ENCODE assay signal across 1 cellular context in the genomic region with DNA sequence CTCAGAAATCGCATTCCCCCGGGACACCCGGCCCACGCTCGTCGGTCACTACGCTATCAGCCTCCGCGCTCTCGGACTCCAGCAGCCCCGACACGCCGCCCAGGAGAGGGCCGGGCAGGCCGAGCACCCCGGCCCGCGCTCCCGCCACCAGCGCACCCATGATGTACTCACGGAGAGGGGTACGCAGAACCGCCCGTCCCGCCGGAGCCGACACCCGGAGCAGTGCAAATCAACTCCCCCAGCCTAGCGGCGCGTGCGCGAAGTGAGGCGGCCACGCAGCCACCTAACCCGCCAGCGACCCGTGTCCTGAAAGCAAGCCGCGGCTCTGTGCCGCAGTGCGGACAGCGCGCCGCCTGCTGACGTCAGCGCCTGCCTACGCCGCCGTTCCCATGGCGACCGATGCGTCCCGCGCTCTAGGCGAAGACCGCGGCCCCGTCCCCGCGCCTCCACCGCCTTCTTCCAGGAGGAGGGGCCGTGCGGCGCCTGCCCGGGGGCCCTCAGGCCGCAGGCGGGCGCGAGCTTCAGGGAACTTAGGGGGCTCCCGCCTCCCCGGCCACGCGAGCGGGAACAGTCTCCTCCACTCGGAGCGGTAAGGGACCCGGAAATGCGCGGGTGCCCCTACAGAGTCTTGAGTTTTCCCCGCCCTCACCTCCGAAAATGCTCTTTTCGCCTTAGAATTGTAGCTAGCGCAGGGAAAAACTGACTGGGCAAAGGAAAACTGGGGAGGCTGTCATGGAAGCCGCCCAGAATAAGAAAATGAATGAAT.
A peak's percentile ranks its signal among the peaks of the same experiment; 100 is the strongest.
TF ChIP-seq lines count a peak whose summit lies in the region.

A gene (minus strand): TSS at position 329 of the 766 bp plus-strand sequence. CDS start 5,503 bp downstream, outside the sequence.

TF ChIP-seq in HepG2, 621 proteins besides CTCF, POLR2A, EP300 and RAD21 (continued from another document and continues in another):
- TF ChIP-seq, protein P1, sequence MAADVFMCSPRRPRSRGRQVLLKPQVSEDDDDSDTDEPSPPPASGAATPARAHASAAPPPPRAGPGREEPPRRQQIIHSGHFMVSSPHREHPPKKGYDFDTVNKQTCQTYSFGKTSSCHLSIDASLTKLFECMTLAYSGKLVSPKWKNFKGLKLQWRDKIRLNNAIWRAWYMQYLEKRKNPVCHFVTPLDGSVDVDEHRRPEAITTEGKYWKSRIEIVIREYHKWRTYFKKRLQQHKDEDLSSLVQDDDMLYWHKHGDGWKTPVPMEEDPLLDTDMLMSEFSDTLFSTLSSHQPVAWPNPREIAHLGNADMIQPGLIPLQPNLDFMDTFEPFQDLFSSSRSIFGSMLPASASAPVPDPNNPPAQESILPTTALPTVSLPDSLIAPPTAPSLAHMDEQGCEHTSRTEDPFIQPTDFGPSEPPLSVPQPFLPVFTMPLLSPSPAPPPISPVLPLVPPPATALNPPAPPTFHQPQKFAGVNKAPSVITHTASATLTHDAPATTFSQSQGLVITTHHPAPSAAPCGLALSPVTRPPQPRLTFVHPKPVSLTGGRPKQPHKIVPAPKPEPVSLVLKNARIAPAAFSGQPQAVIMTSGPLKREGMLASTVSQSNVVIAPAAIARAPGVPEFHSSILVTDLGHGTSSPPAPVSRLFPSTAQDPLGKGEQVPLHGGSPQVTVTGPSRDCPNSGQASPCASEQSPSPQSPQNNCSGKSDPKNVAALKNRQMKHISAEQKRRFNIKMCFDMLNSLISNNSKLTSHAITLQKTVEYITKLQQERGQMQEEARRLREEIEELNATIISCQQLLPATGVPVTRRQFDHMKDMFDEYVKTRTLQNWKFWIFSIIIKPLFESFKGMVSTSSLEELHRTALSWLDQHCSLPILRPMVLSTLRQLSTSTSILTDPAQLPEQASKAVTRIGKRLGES (CRISPR knock-in tag; IDR thresholded peaks at IDR 0.05; ENCODE audit: borderline replicate concordance): peak; percentile 68; the same call in 1 of the 2 replicates
- TF ChIP-seq MIER3 (CRISPR knock-in tag; IDR thresholded peaks at IDR 0.05; ENCODE audit: borderline replicate concordance): peak; percentile 54; the same call in 1 of the 2 replicates
- TF ChIP-seq, protein P2, sequence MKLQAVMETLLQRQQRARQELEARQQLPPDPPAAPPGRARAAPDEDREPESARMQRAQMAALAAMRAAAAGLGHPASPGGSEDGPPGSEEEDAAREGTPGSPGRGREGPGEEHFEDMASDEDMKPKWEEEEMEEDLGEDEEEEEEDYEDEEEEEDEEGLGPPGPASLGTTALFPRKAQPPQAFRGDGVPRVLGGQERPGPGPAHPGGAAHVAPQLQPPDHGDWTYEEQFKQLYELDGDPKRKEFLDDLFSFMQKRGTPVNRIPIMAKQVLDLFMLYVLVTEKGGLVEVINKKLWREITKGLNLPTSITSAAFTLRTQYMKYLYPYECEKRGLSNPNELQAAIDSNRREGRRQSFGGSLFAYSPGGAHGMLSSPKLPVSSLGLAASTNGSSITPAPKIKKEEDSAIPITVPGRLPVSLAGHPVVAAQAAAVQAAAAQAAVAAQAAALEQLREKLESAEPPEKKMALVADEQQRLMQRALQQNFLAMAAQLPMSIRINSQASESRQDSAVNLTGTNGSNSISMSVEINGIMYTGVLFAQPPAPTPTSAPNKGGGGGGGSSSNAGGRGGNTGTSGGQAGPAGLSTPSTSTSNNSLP (IDR thresholded peaks at IDR 0.05; ENCODE audit: low read depth, low read length): no peak
- no peak; the same call in none of the 2 replicates for TF ChIP-seq ZNF446 (CRISPR knock-in tag; IDR thresholded peaks at IDR 0.05)
- peak; percentile 70; the same call in 1 of the 2 replicates for TF ChIP-seq ELF3 (CRISPR knock-in tag; IDR thresholded peaks at IDR 0.05)
- 0 out of 2 replicates have a peak, but pooled peaks have one; percentile 9 for TF ChIP-seq MIXL1 (CRISPR knock-in tag; IDR thresholded peaks at IDR 0.05)
- TF ChIP-seq ZNF841 (CRISPR knock-in tag; IDR thresholded peaks at IDR 0.05; ENCODE audit: borderline replicate concordance): no peak
- no peak for TF ChIP-seq DPF2 (CRISPR knock-in tag; IDR thresholded peaks at IDR 0.05; ENCODE audit: borderline replicate concordance, low read depth)
- TF ChIP-seq CCDC6 (CRISPR knock-in tag; IDR thresholded peaks at IDR 0.05): 0 out of 2 replicates have a peak, but pooled peaks have one; percentile 48
- no peak; the same call in 1 of the 2 replicates for TF ChIP-seq MTA3 (CRISPR knock-in tag; IDR thresholded peaks at IDR 0.05)
- TF ChIP-seq ZNF7 (CRISPR knock-in tag; IDR thresholded peaks at IDR 0.05): no peak
- TF ChIP-seq MED13 (CRISPR knock-in tag; IDR thresholded peaks at IDR 0.05): no peak; the same call in 1 of the 2 replicates
- TF ChIP-seq, protein P3, sequence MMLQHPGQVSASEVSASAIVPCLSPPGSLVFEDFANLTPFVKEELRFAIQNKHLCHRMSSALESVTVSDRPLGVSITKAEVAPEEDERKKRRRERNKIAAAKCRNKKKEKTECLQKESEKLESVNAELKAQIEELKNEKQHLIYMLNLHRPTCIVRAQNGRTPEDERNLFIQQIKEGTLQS (CRISPR knock-in tag; IDR thresholded peaks at IDR 0.05): peak; percentile 91
- TF ChIP-seq, protein P4, sequence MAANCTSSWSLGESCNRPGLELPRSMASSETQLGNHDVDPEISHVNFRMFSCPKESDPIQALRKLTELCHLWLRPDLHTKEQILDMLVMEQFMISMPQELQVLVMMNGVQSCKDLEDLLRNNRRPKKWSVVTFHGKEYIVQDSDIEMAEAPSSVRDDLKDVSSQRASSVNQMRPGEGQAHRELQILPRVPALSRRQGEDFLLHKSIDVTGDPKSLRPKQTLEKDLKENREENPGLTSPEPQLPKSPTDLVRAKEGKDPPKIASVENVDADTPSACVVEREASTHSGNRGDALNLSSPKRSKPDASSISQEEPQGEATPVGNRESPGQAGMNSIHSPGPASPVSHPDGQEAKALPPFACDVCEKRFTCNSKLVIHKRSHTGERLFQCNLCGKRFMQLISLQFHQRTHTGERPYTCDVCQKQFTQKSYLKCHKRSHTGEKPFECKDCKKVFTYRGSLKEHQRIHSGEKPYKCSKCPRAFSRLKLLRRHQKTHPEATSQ (CRISPR knock-in tag; IDR thresholded peaks at IDR 0.05; ENCODE audit: borderline replicate concordance): peak; percentile 37; the same call in 1 of the 2 replicates
- peak; percentile 94 for TF ChIP-seq FOXC1 (CRISPR knock-in tag; IDR thresholded peaks at IDR 0.05; ENCODE audit: borderline replicate concordance)
- peak; percentile 81 for TF ChIP-seq ZBTB42 (CRISPR knock-in tag; IDR thresholded peaks at IDR 0.05)
- TF ChIP-seq, protein P5, sequence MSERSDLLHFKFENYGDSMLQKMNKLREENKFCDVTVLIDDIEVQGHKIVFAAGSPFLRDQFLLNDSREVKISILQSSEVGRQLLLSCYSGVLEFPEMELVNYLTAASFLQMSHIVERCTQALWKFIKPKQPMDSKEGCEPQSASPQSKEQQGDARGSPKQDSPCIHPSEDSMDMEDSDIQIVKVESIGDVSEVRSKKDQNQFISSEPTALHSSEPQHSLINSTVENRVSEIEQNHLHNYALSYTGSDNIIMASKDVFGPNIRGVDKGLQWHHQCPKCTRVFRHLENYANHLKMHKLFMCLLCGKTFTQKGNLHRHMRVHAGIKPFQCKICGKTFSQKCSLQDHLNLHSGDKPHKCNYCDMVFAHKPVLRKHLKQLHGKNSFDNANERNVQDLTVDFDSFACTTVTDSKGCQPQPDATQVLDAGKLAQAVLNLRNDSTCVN (CRISPR knock-in tag; IDR thresholded peaks at IDR 0.05; ENCODE audit: borderline replicate concordance): peak; percentile 85
- TF ChIP-seq, protein P6, sequence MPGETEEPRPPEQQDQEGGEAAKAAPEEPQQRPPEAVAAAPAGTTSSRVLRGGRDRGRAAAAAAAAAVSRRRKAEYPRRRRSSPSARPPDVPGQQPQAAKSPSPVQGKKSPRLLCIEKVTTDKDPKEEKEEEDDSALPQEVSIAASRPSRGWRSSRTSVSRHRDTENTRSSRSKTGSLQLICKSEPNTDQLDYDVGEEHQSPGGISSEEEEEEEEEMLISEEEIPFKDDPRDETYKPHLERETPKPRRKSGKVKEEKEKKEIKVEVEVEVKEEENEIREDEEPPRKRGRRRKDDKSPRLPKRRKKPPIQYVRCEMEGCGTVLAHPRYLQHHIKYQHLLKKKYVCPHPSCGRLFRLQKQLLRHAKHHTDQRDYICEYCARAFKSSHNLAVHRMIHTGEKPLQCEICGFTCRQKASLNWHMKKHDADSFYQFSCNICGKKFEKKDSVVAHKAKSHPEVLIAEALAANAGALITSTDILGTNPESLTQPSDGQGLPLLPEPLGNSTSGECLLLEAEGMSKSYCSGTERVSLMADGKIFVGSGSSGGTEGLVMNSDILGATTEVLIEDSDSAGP (CRISPR knock-in tag; IDR thresholded peaks at IDR 0.05; ENCODE audit: borderline replicate concordance): peak; percentile 92
- TF ChIP-seq CENPX (CRISPR knock-in tag; IDR thresholded peaks at IDR 0.05): no peak
- TF ChIP-seq ESRRA (CRISPR knock-in tag; IDR thresholded peaks at IDR 0.05; ENCODE audit: low read depth): peak; percentile 42; the same call in 1 of the 2 replicates
- no peak for TF ChIP-seq PAWR (CRISPR knock-in tag; IDR thresholded peaks at IDR 0.05; ENCODE audit: borderline replicate concordance)
- TF ChIP-seq, protein P7, sequence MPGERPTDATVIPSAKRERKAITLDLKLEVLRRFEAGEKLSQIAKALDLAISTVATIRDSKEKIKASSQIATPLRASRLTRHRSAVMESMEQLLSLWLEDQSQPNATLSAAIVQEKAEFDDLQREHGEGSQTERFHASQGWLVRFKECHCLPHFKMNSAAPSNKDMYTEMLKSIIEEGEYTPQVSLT (CRISPR knock-in tag; IDR thresholded peaks at IDR 0.05; ENCODE audit: borderline replicate concordance, low read depth): peak; percentile 93; the same call in 1 of the 2 replicates
- TF ChIP-seq ZBTB20 (CRISPR knock-in tag; IDR thresholded peaks at IDR 0.05; ENCODE audit: borderline replicate concordance, low read depth): peak; percentile 89
- no peak for TF ChIP-seq MLLT10 (CRISPR knock-in tag; IDR thresholded peaks at IDR 0.05)
- peak; percentile 95 for TF ChIP-seq ZNF292 (CRISPR knock-in tag; IDR thresholded peaks at IDR 0.05; ENCODE audit: borderline replicate concordance, low read depth)
- TF ChIP-seq, protein P8, sequence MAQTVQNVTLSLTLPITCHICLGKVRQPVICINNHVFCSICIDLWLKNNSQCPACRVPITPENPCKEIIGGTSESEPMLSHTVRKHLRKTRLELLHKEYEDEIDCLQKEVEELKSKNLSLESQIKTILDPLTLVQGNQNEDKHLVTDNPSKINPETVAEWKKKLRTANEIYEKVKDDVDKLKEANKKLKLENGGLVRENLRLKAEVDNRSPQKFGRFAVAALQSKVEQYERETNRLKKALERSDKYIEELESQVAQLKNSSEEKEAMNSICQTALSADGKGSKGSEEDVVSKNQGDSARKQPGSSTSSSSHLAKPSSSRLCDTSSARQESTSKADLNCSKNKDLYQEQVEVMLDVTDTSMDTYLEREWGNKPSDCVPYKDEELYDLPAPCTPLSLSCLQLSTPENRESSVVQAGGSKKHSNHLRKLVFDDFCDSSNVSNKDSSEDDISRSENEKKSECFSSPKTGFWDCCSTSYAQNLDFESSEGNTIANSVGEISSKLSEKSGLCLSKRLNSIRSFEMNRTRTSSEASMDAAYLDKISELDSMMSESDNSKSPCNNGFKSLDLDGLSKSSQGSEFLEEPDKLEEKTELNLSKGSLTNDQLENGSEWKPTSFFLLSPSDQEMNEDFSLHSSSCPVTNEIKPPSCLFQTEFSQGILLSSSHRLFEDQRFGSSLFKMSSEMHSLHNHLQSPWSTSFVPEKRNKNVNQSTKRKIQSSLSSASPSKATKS (CRISPR knock-in tag; IDR thresholded peaks at IDR 0.05): no peak
- TF ChIP-seq, protein P9, sequence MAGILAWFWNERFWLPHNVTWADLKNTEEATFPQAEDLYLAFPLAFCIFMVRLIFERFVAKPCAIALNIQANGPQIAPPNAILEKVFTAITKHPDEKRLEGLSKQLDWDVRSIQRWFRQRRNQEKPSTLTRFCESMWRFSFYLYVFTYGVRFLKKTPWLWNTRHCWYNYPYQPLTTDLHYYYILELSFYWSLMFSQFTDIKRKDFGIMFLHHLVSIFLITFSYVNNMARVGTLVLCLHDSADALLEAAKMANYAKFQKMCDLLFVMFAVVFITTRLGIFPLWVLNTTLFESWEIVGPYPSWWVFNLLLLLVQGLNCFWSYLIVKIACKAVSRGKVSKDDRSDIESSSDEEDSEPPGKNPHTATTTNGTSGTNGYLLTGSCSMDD (CRISPR knock-in tag; IDR thresholded peaks at IDR 0.05): 0 out of 2 replicates have a peak, but pooled peaks have one; percentile 50
- TF ChIP-seq FOXK1 (CRISPR knock-in tag; IDR thresholded peaks at IDR 0.05; ENCODE audit: borderline replicate concordance, low read depth): no peak
- TF ChIP-seq, protein P10, sequence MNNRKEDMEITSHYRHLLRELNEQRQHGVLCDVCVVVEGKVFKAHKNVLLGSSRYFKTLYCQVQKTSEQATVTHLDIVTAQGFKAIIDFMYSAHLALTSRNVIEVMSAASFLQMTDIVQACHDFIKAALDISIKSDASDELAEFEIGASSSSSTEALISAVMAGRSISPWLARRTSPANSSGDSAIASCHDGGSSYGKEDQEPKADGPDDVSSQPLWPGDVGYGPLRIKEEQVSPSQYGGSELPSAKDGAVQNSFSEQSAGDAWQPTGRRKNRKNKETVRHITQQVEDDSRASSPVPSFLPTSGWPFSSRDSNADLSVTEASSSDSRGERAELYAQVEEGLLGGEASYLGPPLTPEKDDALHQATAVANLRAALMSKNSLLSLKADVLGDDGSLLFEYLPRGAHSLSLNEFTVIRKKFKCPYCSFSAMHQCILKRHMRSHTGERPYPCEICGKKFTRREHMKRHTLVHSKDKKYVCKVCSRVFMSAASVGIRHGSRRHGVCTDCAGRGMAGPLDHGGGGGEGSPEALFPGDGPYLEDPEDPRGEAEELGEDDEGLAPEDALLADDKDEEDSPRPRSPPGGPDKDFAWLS (CRISPR knock-in tag; IDR thresholded peaks at IDR 0.05; ENCODE audit: borderline replicate concordance): no peak
- TF ChIP-seq, protein P11, sequence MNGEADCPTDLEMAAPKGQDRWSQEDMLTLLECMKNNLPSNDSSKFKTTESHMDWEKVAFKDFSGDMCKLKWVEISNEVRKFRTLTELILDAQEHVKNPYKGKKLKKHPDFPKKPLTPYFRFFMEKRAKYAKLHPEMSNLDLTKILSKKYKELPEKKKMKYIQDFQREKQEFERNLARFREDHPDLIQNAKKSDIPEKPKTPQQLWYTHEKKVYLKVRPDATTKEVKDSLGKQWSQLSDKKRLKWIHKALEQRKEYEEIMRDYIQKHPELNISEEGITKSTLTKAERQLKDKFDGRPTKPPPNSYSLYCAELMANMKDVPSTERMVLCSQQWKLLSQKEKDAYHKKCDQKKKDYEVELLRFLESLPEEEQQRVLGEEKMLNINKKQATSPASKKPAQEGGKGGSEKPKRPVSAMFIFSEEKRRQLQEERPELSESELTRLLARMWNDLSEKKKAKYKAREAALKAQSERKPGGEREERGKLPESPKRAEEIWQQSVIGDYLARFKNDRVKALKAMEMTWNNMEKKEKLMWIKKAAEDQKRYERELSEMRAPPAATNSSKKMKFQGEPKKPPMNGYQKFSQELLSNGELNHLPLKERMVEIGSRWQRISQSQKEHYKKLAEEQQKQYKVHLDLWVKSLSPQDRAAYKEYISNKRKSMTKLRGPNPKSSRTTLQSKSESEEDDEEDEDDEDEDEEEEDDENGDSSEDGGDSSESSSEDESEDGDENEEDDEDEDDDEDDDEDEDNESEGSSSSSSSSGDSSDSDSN (CRISPR knock-in tag; IDR thresholded peaks at IDR 0.05): peak; percentile 99
- TF ChIP-seq, protein P12, sequence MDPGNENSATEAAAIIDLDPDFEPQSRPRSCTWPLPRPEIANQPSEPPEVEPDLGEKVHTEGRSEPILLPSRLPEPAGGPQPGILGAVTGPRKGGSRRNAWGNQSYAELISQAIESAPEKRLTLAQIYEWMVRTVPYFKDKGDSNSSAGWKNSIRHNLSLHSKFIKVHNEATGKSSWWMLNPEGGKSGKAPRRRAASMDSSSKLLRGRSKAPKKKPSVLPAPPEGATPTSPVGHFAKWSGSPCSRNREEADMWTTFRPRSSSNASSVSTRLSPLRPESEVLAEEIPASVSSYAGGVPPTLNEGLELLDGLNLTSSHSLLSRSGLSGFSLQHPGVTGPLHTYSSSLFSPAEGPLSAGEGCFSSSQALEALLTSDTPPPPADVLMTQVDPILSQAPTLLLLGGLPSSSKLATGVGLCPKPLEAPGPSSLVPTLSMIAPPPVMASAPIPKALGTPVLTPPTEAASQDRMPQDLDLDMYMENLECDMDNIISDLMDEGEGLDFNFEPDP (CRISPR knock-in tag; conservative IDR thresholded peaks at IDR 0.05): peak; percentile 90; the same call in 1 of the 2 replicates
- no peak for TF ChIP-seq ZNF549 (CRISPR knock-in tag; IDR thresholded peaks at IDR 0.05)
